ENCODE assay signal across 19 cellular contexts in genomic region chr11:34623463-34623862, GRCh38. TPM values are rescaled to one million over a fixed set of nuclear protein-coding genes. Genes with fewer than 3 reads are reported as not detected.
DNase-seq lines count a peak whose midpoint lies in the region; ATAC-seq and TF ChIP-seq lines count a peak whose summit lies in the region.
"Had no signal": no experiment of that assay in that cellular context is flagged by ENCODE, and none has a peak within 500 bp of the region (broad histone marks: within the 10 kb centered on the region; RNA-seq: fewer than 3 reads in every experiment).

No MANE protein-coding gene starts in this region.

- no peaks in the 10 kb centered on the region for H3K36me3 ChIP-seq in GM06990 (ENCODE audit: control insufficient read depth, insufficient read depth, low read length)
- H3K36me3 ChIP-seq: brain microvascular endothelial cell, spleen had no signal

- no peaks in the 10 kb centered on the region for H3K27me3 Mint-ChIP-seq in dendritic cell treated with granulocyte-macrophage colony-stimulating factor and Interleukin-4, amounts not matched to agents 40 ng/mL and 50 ng/mL, for 4 days
- H3K27me3 Mint-ChIP-seq in progenitor cell of endocrine pancreas: no peaks in the 10 kb centered on the region

- H3K4me3 Mint-ChIP-seq in dendritic cell treated with granulocyte-macrophage colony-stimulating factor and Interleukin-4, amounts not matched to agents 40 ng/mL and 50 ng/mL, for 4 days: peak overlapping the region; percentile 76
- H3K4me3 Mint-ChIP-seq in progenitor cell of endocrine pancreas (ENCODE audit: low read depth): no peak overlapping the region
- H3K4me3 Mint-ChIP-seq: CD4-positive, alpha-beta T cell; H9 had no signal

- H3K9me3 Mint-ChIP-seq in dendritic cell treated with granulocyte-macrophage colony-stimulating factor and Interleukin-4, amounts not matched to agents 40 ng/mL and 50 ng/mL, for 4 days: no peaks in the 10 kb centered on the region
- peaks cover 5% of the 10 kb centered on the region for H3K9me3 Mint-ChIP-seq in progenitor cell of endocrine pancreas (ENCODE audit: low read depth)
- H3K9me3 Mint-ChIP-seq: activated naive CD4-positive, alpha-beta T cell treated with anti-CD3 and anti-CD28 coated beads, Interleukin-2, amount 50 U/mL, for 72 hours; CD4-positive, alpha-beta T cell; H9 had no signal

- intact Hi-C loops in dendritic cell treated with granulocyte-macrophage colony-stimulating factor and Interleukin-4, amounts not matched to agents 40 ng/mL and 50 ng/mL, for 4 days (cut with micrococcal nuclease): no loop called here

- no peak for DNase-seq in GM06990 (ENCODE audit: extremely low read depth, insufficient read length)
- no peak for DNase-seq in progenitor cell of endocrine pancreas (ENCODE audit: low spot score, unreplicated experiment)
- no peak for DNase-seq in activated effector memory CD4-positive, alpha-beta T cell treated with Interleukin-2 at 50 U/mL for 16 hours
- DNase-seq in LoVo (ENCODE audit: low spot score): no peak
- no peak for DNase-seq in NCI-H187 (lab: John Stamatoyannopoulos, UW)
- DNase-seq: brain microvascular endothelial cell; CD4-positive, alpha-beta T cell; DND-41; H9; NCI-H1930; NCI-H510A; SK-N-SH had no signal

- ATAC-seq in HG02759 (IDR thresholded peaks at IDR 0.05; ENCODE audit: unreplicated experiment) (peak; percentile 38), GM21576 (IDR thresholded peaks at IDR 0.05; ENCODE audit: unreplicated experiment) (no peak)

- H3K27me3 ChIP-seq in GM06990 (replicated peaks; ENCODE audit: control insufficient read depth, insufficient read depth, low read length): peaks cover 1% of the 10 kb centered on the region
- H3K27me3 ChIP-seq: brain microvascular endothelial cell had no signal

- H3K4me3 ChIP-seq in GM06990 (replicated peaks; ENCODE audit: low read depth, low read length): peak overlapping the region; percentile 24
- H3K4me3 ChIP-seq: spleen had no signal

- H3K4me1 Mint-ChIP-seq in dendritic cell treated with granulocyte-macrophage colony-stimulating factor and Interleukin-4, amounts not matched to agents 40 ng/mL and 50 ng/mL, for 4 days (ENCODE audit: low read depth): peaks cover 73% of the 10 kb centered on the region
- peaks cover 44% of the 10 kb centered on the region for H3K4me1 Mint-ChIP-seq in progenitor cell of endocrine pancreas (ENCODE audit: low read depth)

- TF ChIP-seq CTCF in GM06990 (IDR thresholded peaks at IDR 0.05; ENCODE audit: insufficient read depth, low read length, poor library complexity, severe bottlenecking) (no peak), progenitor cell of endocrine pancreas (IDR thresholded peaks at IDR 0.05; ENCODE audit: unreplicated experiment) (no peak)

- peaks cover 38% of the 10 kb centered on the region for H3K36me3 Mint-ChIP-seq in dendritic cell treated with granulocyte-macrophage colony-stimulating factor and Interleukin-4, amounts not matched to agents 40 ng/mL and 50 ng/mL, for 4 days (ENCODE audit: low read depth)
- H3K36me3 Mint-ChIP-seq in progenitor cell of endocrine pancreas (ENCODE audit: insufficient read depth): peaks cover 3% of the 10 kb centered on the region
- H3K36me3 Mint-ChIP-seq: activated naive CD4-positive, alpha-beta T cell treated with anti-CD3 and anti-CD28 coated beads, Interleukin-2, amount 50 U/mL, for 72 hours had no signal

- H3K27ac Mint-ChIP-seq in dendritic cell treated with granulocyte-macrophage colony-stimulating factor and Interleukin-4, amounts not matched to agents 40 ng/mL and 50 ng/mL, for 4 days: peak overlapping the region; percentile 21
- peak overlapping the region; percentile 24 for H3K27ac Mint-ChIP-seq in progenitor cell of endocrine pancreas
- H3K27ac Mint-ChIP-seq: activated naive CD4-positive, alpha-beta T cell treated with anti-CD3 and anti-CD28 coated beads, Interleukin-2, amount 50 U/mL, for 72 hours; CD4-positive, alpha-beta T cell; H9 had no signal

RNA-seq across cellular contexts. Expression of gene EHF, which starts 2.6 kb away (rescaled TPM):
- 17.9 and 18.6 TPM in 2 replicates for total RNA-seq in progenitor cell of endocrine pancreas
- total RNA-seq: activated naive CD4-positive, alpha-beta T cell treated with anti-CD3 and anti-CD28 coated beads, Interleukin-2, amount 50 U/mL, for 72 hours; CD4-positive, alpha-beta T cell; H9; myocyte; OCI-LY7 had no signal
